27 cellular contexts compared by ENCODE assay signal in genomic region chr1:7434566-7434965, GRCh38.
"Had no signal": no experiment of that assay in that cellular context is flagged by ENCODE, and none has a peak within 500 bp of the region (broad histone marks: within the 10 kb centered on the region; RNA-seq: fewer than 3 reads in every experiment).

No MANE protein-coding gene starts in this region.

- H3K9me3 ChIP-seq: ovary, psoas muscle, right lobe of liver, sigmoid colon, suprapubic skin, testis, tibial artery, upper lobe of left lung, vagina had no signal

- H3K27ac ChIP-seq: neural progenitor cell, ovary, parathyroid adenoma, psoas muscle, right lobe of liver, sigmoid colon, suprapubic skin, testis, tibial artery, upper lobe of left lung, vagina had no signal

- H3K27me3 ChIP-seq: neural progenitor cell, ovary, right lobe of liver, sigmoid colon, suprapubic skin, testis, upper lobe of left lung, vagina had no signal

- ATAC-seq: naive thymus-derived CD4-positive, alpha-beta T cell; natural killer cell; psoas muscle; right cardiac atrium; right lobe of liver; stimulated activated memory B cell treated with anti-CD40 and anti-IgM and Interleukin-4, amounts not matched to agents 10 μg/mL and 1 μg/mL and 100 μg/mL, for 72 hours; stimulated activated naive CD8-positive, alpha-beta T cell treated with anti-CD3 and anti-CD28 coated beads, Interleukin-15, amount 100 ng/mL, for 72 hours; stimulated activated naive CD8-positive, alpha-beta T cell treated with anti-CD3 and anti-CD28 coated beads, Interleukin-15, Interleukin-2, amounts not matched to agents 100 U/mL and 50 U/mL, for 24 hours had no signal

- H3K4me3 ChIP-seq: neural progenitor cell, ovary, psoas muscle, right lobe of liver, sigmoid colon, suprapubic skin, testis, tibial artery, upper lobe of left lung, vagina had no signal

- H3K36me3 ChIP-seq: neural progenitor cell, ovary, right lobe of liver, sigmoid colon, suprapubic skin, tibial artery, upper lobe of left lung, vagina had no signal

- H3K4me1 ChIP-seq: parathyroid adenoma, psoas muscle, right lobe of liver, sigmoid colon, suprapubic skin, testis, tibial artery, upper lobe of left lung, vagina had no signal

- DNase-seq: naive thymus-derived CD4-positive, alpha-beta T cell; natural killer cell; occipital lobe; ovary; psoas muscle; right cardiac atrium; sigmoid colon; small intestine; stimulated activated CD4-positive, alpha-beta T cell treated with anti-CD3 and anti-CD28 coated beads, Interleukin-12 subunit alpha, Interleukin-12 subunit beta, amount 100 ng/mL, for 4 hours; stimulated activated CD4-positive, alpha-beta T cell treated with anti-CD3 and anti-CD28 coated beads, Interleukin-1b, Interleukin-23, amount 100 ng/mL, for 48 hours; stimulated activated CD4-positive, alpha-beta T cell treated with anti-CD3 and anti-CD28 coated beads, Interleukin-4, amount 100 ng/mL, for 1 hour; stimulated activated CD4-positive, alpha-beta T cell treated with anti-CD3 and anti-CD28 coated beads, Interleukin-4, amount 100 ng/mL, for 4 hours; stimulated activated CD8-positive, alpha-beta memory T cell treated with anti-CD3 and anti-CD28 coated beads, Interleukin-4, amount 100 ng/mL, for 48 hours; stimulated activated naive CD4-positive, alpha-beta T cell; stimulated activated naive CD8-positive, alpha-beta T cell treated with anti-CD3 and anti-CD28 coated beads, Interleukin-15, amount 100 ng/mL, for 72 hours; stimulated activated naive CD8-positive, alpha-beta T cell treated with anti-CD3 and anti-CD28 coated beads, Interleukin-15, Interleukin-2, amounts not matched to agents 100 U/mL and 50 U/mL, for 24 hours; substantia nigra; testis; tibial artery; trophoblast cell; upper lobe of left lung had no signal
